In genomic region chr21:17797967-17798366, GRCh38 we compare ENCODE assay signal across 14 cellular contexts. TPM values are rescaled to one million over a fixed set of nuclear protein-coding genes. Genes with fewer than 3 reads are reported as not detected.
A peak's percentile ranks its signal among the peaks of the same experiment; 100 is the strongest.
DNase-seq lines count a peak whose midpoint lies in the region; ATAC-seq, FAIRE-seq and TF ChIP-seq lines count a peak whose summit lies in the region.
"Had no signal": no experiment of that assay in that cellular context is flagged by ENCODE, and none has a peak within 500 bp of the region (broad histone marks: within the 10 kb centered on the region; RNA-seq: fewer than 3 reads in every experiment).

No MANE protein-coding gene starts in this region.

- no peak for ATAC-seq in HepG2
- ATAC-seq in right lobe of liver, result no peak
- ATAC-seq in IMR-90 (ENCODE audit: low read depth), result no peak
- no peak for ATAC-seq in T-cell (replicated peaks in 1 of 4)

- dilution Hi-C loops in IMR-90 (cut with HindIII; ENCODE audit: low sequenced_read_pairs, unreplicated experiment), result no loop called here

- no peak overlapping the region for H2AK5ac ChIP-seq in IMR-90 (ENCODE audit: low read depth, low read length)

- peak overlapping the region; percentile 27 to 66 for H3K27ac Mint-ChIP-seq in T-cell
- H3K27ac Mint-ChIP-seq: CD14-positive monocyte, HFFc6 had no signal

- H3K27me3 ChIP-seq in HepG2 (ENCODE audit: control insufficient read depth in 1 of 2, insufficient read depth in 2 of 2, low read length in 2 of 2) (no peaks in the 10 kb centered on the region), right lobe of liver (no peaks in the 10 kb centered on the region), IMR-90 (ENCODE audit: control insufficient read depth, insufficient read depth, low read length) (no peaks in the 10 kb centered on the region)
- H3K27me3 ChIP-seq: BE2C had no signal

- H3K4me2 ChIP-seq in HepG2 (ENCODE audit: low read depth, low read length) (no peak overlapping the region), IMR-90 (ENCODE audit: low read depth, low read length) (no peak overlapping the region)

- POLR2A ChIA-PET in HepG2 (lab: Yijun Ruan, JAX), result interaction anchor here (1.3 kb wide), 1 partner anchor 20 kb away, joined by 3 read pairs; no protein-coding TSS in a partner anchor
- POLR2A ChIA-PET in IMR-90 (lab: Charles Lee; ENCODE audit: unreplicated experiment), result no interaction called here
- POLR2A ChIA-PET in T-cell (lab: Charles Lee), result interaction anchor here in 1 of 2 donors (0.5 to 3.0 kb wide), 8 partner anchors 9 to 60 kb away, joined by 3 to 21 read pairs (median 6); partner anchors contain the start of gene C21orf91

- H3K9me3 Mint-ChIP-seq in T-cell, result no peaks in the 10 kb centered on the region
- H3K9me3 Mint-ChIP-seq: HFFc6 had no signal

- peaks cover 62 to 68% (median 66%) of the 10 kb centered on the region in 3 donors for H3K4me1 Mint-ChIP-seq in T-cell

- H3K27me3 Mint-ChIP-seq in T-cell, result no peaks in the 10 kb centered on the region

- FAIRE-seq in HepG2 (lab: Jason Lieb, UNC) (no peak), kidney (lab: Jason Lieb, UNC) (peak; percentile 92)
- FAIRE-seq: GM12891 had no signal

- H3K9ac ChIP-seq in HepG2 (ENCODE audit: insufficient read depth, low read depth, low read length) (no peak overlapping the region), IMR-90 (ENCODE audit: low read depth, low read length) (no peak overlapping the region), kidney (ENCODE audit: low read length in 2 of 2) (no peak overlapping the region)

- CTCF ChIA-PET in HepG2 (lab: Yijun Ruan, JAX; ENCODE audit: low intra/inter-chr PET ratio, low total read pairs), result no interaction called here
- CTCF ChIA-PET in IMR-90 (lab: Yijun Ruan, JAX), result interaction anchor here (1.5 kb wide), 1 partner anchor 128 kb away, joined by 4 read pairs; no protein-coding TSS in a partner anchor
- CTCF ChIA-PET in T-cell (lab: Charles Lee), result interaction anchor here in 1 of 2 donors (1.0 to 2.0 kb wide), 6 partner anchors 9 to 67 kb away, joined by 3 to 8 read pairs (median 5); no protein-coding TSS in a partner anchor

- TF ChIP-seq RAD21 in HepG2 (CRISPR knock-in tag; IDR thresholded peaks at IDR 0.05) (no peak), IMR-90 (IDR thresholded peaks at IDR 0.05; ENCODE audit: low read length) (no peak)

- H2BK15ac ChIP-seq in IMR-90 (ENCODE audit: low read depth, low read length), result no peak overlapping the region

- H3K36me3 Mint-ChIP-seq in T-cell, result peaks cover 30% of the 10 kb centered on the region

- H3K4me1 ChIP-seq in HepG2 (ENCODE audit: insufficient read depth, low read length) (peaks cover 19% of the 10 kb centered on the region), right lobe of liver (peaks cover 0 to 15% (median 0%) of the 10 kb centered on the region in 4 donors), IMR-90 (ENCODE audit: control insufficient read depth, insufficient read depth, low read length) (peaks cover 5% of the 10 kb centered on the region), kidney (ENCODE audit: control insufficient read depth in 1 of 2, insufficient read depth in 1 of 2, low read depth in 1 of 2, low read length in 2 of 2) (peaks cover 0 to 5% of the 10 kb centered on the region in 2 donors)

- no peak overlapping the region for H4K5ac ChIP-seq in IMR-90 (ENCODE audit: low read depth, low read length)

- no peak overlapping the region for H3K27ac ChIP-seq in HepG2 (ENCODE audit: extremely low read length, insufficient read depth, low read length)
- H3K27ac ChIP-seq in right lobe of liver, result no peak overlapping the region
- no peak overlapping the region for H3K27ac ChIP-seq in IMR-90 (ENCODE audit: insufficient read depth, low read length)
- H3K27ac ChIP-seq in kidney (ENCODE audit: low read depth in 2 of 2, low read length in 2 of 2), result no peak overlapping the region

- H3K4me3 Mint-ChIP-seq in T-cell, result no peak overlapping the region
- H3K4me3 Mint-ChIP-seq: CD14-positive monocyte, HFFc6 had no signal

- DNase-seq in HepG2 (ENCODE audit: low spot score), result no peak
- DNase-seq in right lobe of liver, result no peak
- no peak for DNase-seq in IMR-90
- no peak for DNase-seq in T-cell
- no peak for DNase-seq in kidney
- no peak for DNase-seq in GM19240 (ENCODE audit: insufficient read length, low spot score)
- no peak for DNase-seq in activated CD4-positive, alpha-beta T cell treated with anti-CD3 and anti-CD28 coated beads for 1 hour
- no peak for DNase-seq in T-helper 1 cell
- DNase-seq: BE2C, DMS79, HCEC 1CT, HFFc6 had no signal

- no peak overlapping the region for H4K91ac ChIP-seq in IMR-90 (ENCODE audit: insufficient read depth, low read depth, low read length)

- H4K20me1 ChIP-seq in HepG2 (ENCODE audit: insufficient read depth, low read length) (no peaks in the 10 kb centered on the region), IMR-90 (ENCODE audit: insufficient read depth, low read length) (no peaks in the 10 kb centered on the region)

- no peak for TF ChIP-seq POLR2A in HepG2 (IDR thresholded peaks at IDR 0.05; ENCODE audit: insufficient read depth in 1 of 2, low read depth in 2 of 2, low read length in 2 of 2)
- TF ChIP-seq POLR2A in right lobe of liver (IDR thresholded peaks at IDR 0.05), result no peak
- TF ChIP-seq POLR2A in IMR-90 (IDR thresholded peaks at IDR 0.05; ENCODE audit: low read depth, low read length), result no peak

- intact Hi-C loops in HepG2 (cut with micrococcal nuclease; ENCODE audit: unreplicated experiment), result no loop called here
- intact Hi-C loops in right lobe of liver (cut with DNase I), result no loop called here
- intact Hi-C loops in IMR-90 (cut with micrococcal nuclease), result no loop called here
- intact Hi-C loops in kidney (cut with DNase I), result no loop called here

- in situ Hi-C loops in HepG2 (cut with HindIII; ENCODE audit: extremely low pct_ligation_motif_present, low pct_unique_long_range_greater_than_20kb), result no loop called here
- in situ Hi-C loops in IMR-90 (cut with MboI; ENCODE audit: low sequenced_read_pairs), result no loop called here

- H4K8ac ChIP-seq in IMR-90 (ENCODE audit: low read depth in 2 of 2, low read length in 2 of 2), result no peak overlapping the region

- H3K14ac ChIP-seq in IMR-90 (replicated peaks; ENCODE audit: low read depth, low read length), result no peak overlapping the region

- TF ChIP-seq EP300 in HepG2 (IDR thresholded peaks at IDR 0.05; ENCODE audit: low read depth in 2 of 2, low read length in 2 of 2) (no peak), HepG2 (CRISPR knock-in tag; IDR thresholded peaks at IDR 0.05; ENCODE audit: borderline replicate concordance) (no peak)

- H3K79me1 ChIP-seq in IMR-90 (ENCODE audit: low read depth in 1 of 2, low read length in 2 of 2), result peaks cover 7 to 8% of the 10 kb centered on the region in 2 experiments

- no peak overlapping the region for H2BK20ac ChIP-seq in IMR-90 (ENCODE audit: low read depth, low read length)

- no peaks in the 10 kb centered on the region for H3K79me2 ChIP-seq in HepG2 (ENCODE audit: insufficient read depth, low read length)

- no peak overlapping the region for H3K4me3 ChIP-seq in HepG2 (replicated peaks in 1 of 3; ENCODE audit: insufficient read depth in 1 of 3, low read depth in 2 of 3, low read length in 3 of 3)
- H3K4me3 ChIP-seq in right lobe of liver, result no peak overlapping the region
- no peak overlapping the region for H3K4me3 ChIP-seq in IMR-90 (ENCODE audit: insufficient read depth, low read depth, low read length)
- no peak overlapping the region for H3K4me3 ChIP-seq in kidney (ENCODE audit: low read length in 2 of 2)

- no peak overlapping the region for H3K23ac ChIP-seq in IMR-90 (ENCODE audit: low read depth, low read length)

- H2AFZ ChIP-seq in HepG2 (ENCODE audit: low read length) (no peak overlapping the region), IMR-90 (replicated peaks; ENCODE audit: low read length, poor library complexity) (no peak overlapping the region)

- H3K4ac ChIP-seq in IMR-90 (ENCODE audit: low read depth, low read length), result no peak overlapping the region

- H3K9me3 ChIP-seq in HepG2 (ENCODE audit: low read length) (no peaks in the 10 kb centered on the region), right lobe of liver (no peaks in the 10 kb centered on the region), IMR-90 (ENCODE audit: control insufficient read depth, insufficient read depth, low read length) (no peaks in the 10 kb centered on the region), kidney (ENCODE audit: control insufficient read depth in 1 of 2, low read length in 2 of 2) (no peaks in the 10 kb centered on the region)
- H3K9me3 ChIP-seq: BE2C had no signal

- H3K36me3 ChIP-seq in HepG2 (replicated peaks in 1 of 2; ENCODE audit: control insufficient read depth in 1 of 2, insufficient read depth in 2 of 2, low read length in 2 of 2), result peaks cover 4 to 20% of the 10 kb centered on the region in 2 experiments; a peak in 3 of 5 replicates
- peaks cover 0 to 5% (median 0%) of the 10 kb centered on the region in 4 donors for H3K36me3 ChIP-seq in right lobe of liver
- peaks cover 2% of the 10 kb centered on the region for H3K36me3 ChIP-seq in IMR-90 (ENCODE audit: control insufficient read depth, insufficient read depth, low read length)
- H3K36me3 ChIP-seq in kidney (ENCODE audit: control insufficient read depth in 1 of 2, insufficient read depth in 2 of 2, low read length in 2 of 2), result no peaks in the 10 kb centered on the region

- no peak overlapping the region for H3K18ac ChIP-seq in IMR-90 (ENCODE audit: low read depth, low read length)

- no peak overlapping the region for H2BK5ac ChIP-seq in IMR-90 (ENCODE audit: low read depth, low read length, poor library complexity, severe bottlenecking)

- TF ChIP-seq CTCF in HepG2 (CRISPR knock-in tag; IDR thresholded peaks at IDR 0.05) (no peak), right lobe of liver (IDR thresholded peaks at IDR 0.05) (no peak), IMR-90 (conservative IDR thresholded peaks at IDR 0.05; ENCODE audit: low read depth, low read length) (no peak), kidney (IDR thresholded peaks at IDR 0.05; ENCODE audit: borderline replicate concordance, extremely low read depth, insufficient read depth) (no peak)

- H2AK9ac ChIP-seq in IMR-90 (replicated peaks; ENCODE audit: low read depth, low read length, poor library complexity), result no peak overlapping the region

- no peak overlapping the region for H3K56ac ChIP-seq in IMR-90 (ENCODE audit: extremely low read depth, insufficient read depth, low read length)

- 99% methylated on average over 2 of the region's 2 CpGs for WGBS in HepG2 (ENCODE audit: low lambda C conversion rate)
- 70% methylated on average over 2 of the region's 2 CpGs for WGBS in right lobe of liver (ENCODE audit: insufficient coverage, low coverage, low lambda C conversion rate, missing lambda C conversion rate)
- no CpG with 5 or more reads among the region's 2 CpGs for WGBS in IMR-90 (ENCODE audit: extremely low coverage in 2 of 2, insufficient read length in 1 of 2), 2 experiments

- peaks cover 3% of the 10 kb centered on the region; the same call in 1 of the 2 replicates for H3K9me1 ChIP-seq in IMR-90 (ENCODE audit: insufficient read depth, low read length)

- BruUV-seq in HepG2 (replicated peaks; lab: Mats Ljungman, UMichigan), result no TSS peak
- BruUV-seq in IMR-90 (replicated peaks; lab: Mats Ljungman, UMichigan), result no TSS peak

- no peak overlapping the region for H2BK120ac ChIP-seq in IMR-90 (ENCODE audit: low read depth, low read length)

RNA-seq across cellular contexts. Expression of gene C21orf91, which starts 21.2 kb away (rescaled TPM):
- total RNA-seq in HepG2 (2016; rRNA removed; fragmentation: Illumina TruSeq; extraction: Trizol) (7.8 and 13.0 TPM in 2 replicates), right lobe of liver (1 to 10 TPM; 3.2 to 6.3 (median 4.3) TPM), IMR-90 (2012; rRNA removed) (9.3 and 13.1 TPM in 2 replicates), T-cell (10 to 100 TPM; 41.1 to 52.6 (median 48.5) TPM), kidney (20.4 TPM)
- 0.88 and 1.8 TPM in 2 replicates for total RNA-seq in HepG2 (2016; cell fraction: cytosol; rRNA removed; fragmentation: Illumina TruSeq; extraction: Trizol; ENCODE audit: low read depth)
- 8.5 and 12.7 TPM in 2 replicates for total RNA-seq in HepG2 (2016; cell fraction: insoluble cytoplasmic fraction; rRNA removed; fragmentation: Illumina TruSeq; extraction: Trizol)
- 3.8 and 4.0 TPM in 2 replicates for total RNA-seq in HepG2 (2016; cell fraction: membrane; rRNA removed; fragmentation: Illumina TruSeq; extraction: Trizol)
- 9.4 and 11.1 TPM in 2 replicates for total RNA-seq in HepG2 (2016; cell fraction: nucleus; rRNA removed; fragmentation: Illumina TruSeq; extraction: Trizol)
- polyA plus RNA-seq in HepG2 (2011; rRNA removed) (2.1 and 2.9 TPM in 2 replicates), IMR-90 (2012; rRNA removed) (3.6 and 3.7 TPM in 2 replicates), kidney (ENCODE audit: insufficient read depth, low read depth, low replicate concordance) (2.5 TPM)
- 0.95 and 1.7 TPM in 2 replicates for polyA plus RNA-seq in HepG2 (2011; cell fraction: cytosol; rRNA removed)
- polyA plus RNA-seq in HepG2 (2011; cell fraction: nucleus; rRNA removed), result 1.5 and 1.8 TPM in 2 replicates
- polyA plus RNA-seq in HepG2 (2012), result 3.5 and 4.4 TPM in 2 replicates
- 1.4 and 1.8 TPM in 2 replicates for polyA plus RNA-seq in HepG2 (2016; cell fraction: cytosol; fragmentation: Illumina TruSeq; extraction: Trizol; ENCODE audit: low read depth)
- polyA plus RNA-seq in HepG2 (2016; cell fraction: insoluble cytoplasmic fraction; fragmentation: Illumina TruSeq; extraction: Trizol; ENCODE audit: low read depth), result 9.9 and 10.0 TPM in 2 replicates
- polyA plus RNA-seq in HepG2 (2016; cell fraction: membrane; fragmentation: Illumina TruSeq; extraction: Trizol; ENCODE audit: low read depth), result 2.6 and 2.7 TPM in 2 replicates
- 5.0 and 6.2 TPM in 2 replicates for polyA plus RNA-seq in HepG2 (2016; cell fraction: nucleus; fragmentation: Illumina TruSeq; extraction: Trizol; ENCODE audit: insufficient read depth, low read depth)
- 1.9 and 7.3 TPM in 2 replicates for polyA minus RNA-seq in HepG2 (2011; rRNA and poly(A)+ RNA removed; ENCODE audit: low replicate concordance)
- polyA minus RNA-seq in HepG2 (2011; cell fraction: cytosol; rRNA and poly(A)+ RNA removed), result 3.6 and 5.8 TPM in 2 replicates
- polyA minus RNA-seq in HepG2 (2011; cell fraction: nucleus; rRNA and poly(A)+ RNA removed), result 28.1 and 30.9 TPM in 2 replicates
- 0.47 and 0.86 TPM in 2 replicates for polyA plus RNA-seq in IMR-90 (2012; cell fraction: cytosol; rRNA removed)
- 0.34 and 2.5 TPM in 2 replicates for polyA plus RNA-seq in IMR-90 (2012; cell fraction: nucleus; rRNA removed; ENCODE audit: low replicate concordance)
